In genomic region chr14:90263748-90264449, GRCh38 we compare ENCODE assay signal across 16 cellular contexts. TPM values are rescaled to one million over a fixed set of nuclear protein-coding genes. Genes with fewer than 3 reads are reported as not detected.
DNase-seq lines count a peak whose midpoint lies in the region; ATAC-seq and TF ChIP-seq lines count a peak whose summit lies in the region.
"Had no signal": no experiment of that assay in that cellular context is flagged by ENCODE, and none has a peak within 500 bp of the region (broad histone marks: within the 10 kb centered on the region; RNA-seq: fewer than 3 reads in every experiment).

No MANE protein-coding gene starts in this region.

- H3K4me1 ChIP-seq in esophagus muscularis mucosa (peaks cover 2 to 4% (median 2%) of the 10 kb centered on the region in 4 donors), tibial nerve (peaks cover 0 to 1% (median 0%) of the 10 kb centered on the region in 4 donors)
- H3K4me1 ChIP-seq: HAP-1, parathyroid adenoma had no signal

- no peak overlapping the region for H3K27ac ChIP-seq in esophagus muscularis mucosa (replicated peaks in 1 of 4)
- H3K27ac ChIP-seq in tibial nerve = no peak overlapping the region
- H3K27ac ChIP-seq: parathyroid adenoma, transverse colon had no signal

- H3K27me3 Mint-ChIP-seq in activated CD8-positive, alpha-beta memory T cell treated with anti-CD3 and anti-CD28 coated beads, Interleukin-2, amount 10 ng/mL, durations not matched to agents 7 days and 5 days = no peaks in the 10 kb centered on the region
- no peaks in the 10 kb centered on the region for H3K27me3 Mint-ChIP-seq in memory B cell

- H3K4me1 Mint-ChIP-seq in activated CD8-positive, alpha-beta memory T cell treated with anti-CD3 and anti-CD28 coated beads, Interleukin-2, amount 10 ng/mL, durations not matched to agents 7 days and 5 days = peaks cover 23% of the 10 kb centered on the region
- peaks cover 2% of the 10 kb centered on the region for H3K4me1 Mint-ChIP-seq in memory B cell

- TF ChIP-seq CTCF in esophagus muscularis mucosa (IDR thresholded peaks at IDR 0.05) = no peak
- no peak for TF ChIP-seq CTCF in tibial nerve (IDR thresholded peaks at IDR 0.05)

- no peaks in the 10 kb centered on the region for H3K9me3 ChIP-seq in esophagus muscularis mucosa
- H3K9me3 ChIP-seq in tibial nerve = no peaks in the 10 kb centered on the region
- H3K9me3 ChIP-seq: HAP-1, MG63, transverse colon had no signal

- TF ChIP-seq EP300 in esophagus muscularis mucosa (IDR thresholded peaks at IDR 0.05) (no peak), tibial nerve (IDR thresholded peaks at IDR 0.05) (no peak)

- H3K36me3 ChIP-seq in esophagus muscularis mucosa (peaks cover 84 to 95% (median 90%) of the 10 kb centered on the region in 4 donors), tibial nerve (peaks cover 2 to 94% (median 20%) of the 10 kb centered on the region in 3 donors)

- CTCF ChIA-PET in activated CD8-positive, alpha-beta memory T cell treated with anti-CD3 and anti-CD28 coated beads, Interleukin-2, amount 10 ng/mL, durations not matched to agents 7 days and 5 days (lab: Charles Lee) = interaction anchor here (1.3 kb wide), 1 partner anchor 12 kb away, joined by 3 read pairs; no protein-coding TSS in a partner anchor

- DNase-seq in activated CD8-positive, alpha-beta memory T cell treated with anti-CD3 and anti-CD28 coated beads, Interleukin-2, amount 10 ng/mL, durations not matched to agents 7 days and 5 days = peak; percentile 59
- DNase-seq in activated CD8-positive, alpha-beta memory T cell treated with anti-CD3 and anti-CD28 coated beads, Interleukin-2, amount 50 U/mL, for 4 hours = no peak
- no peak for DNase-seq in memory B cell (ENCODE audit: low spot score in 2 of 2)
- DNase-seq in esophagus muscularis mucosa (ENCODE audit: extremely low spot score) = no peak
- no peak for DNase-seq in tibial nerve (ENCODE audit: low spot score in 2 of 2)
- no peak for DNase-seq in hippocampal formation (lab: John Stamatoyannopoulos, UW)
- DNase-seq: ACHN, cerebellar nuclear complex, MG63, NCI-H748 treated with DMSO at 0.1 percent for 48 hours, SW 1271, transverse colon had no signal

- TF ChIP-seq POLR2A in esophagus muscularis mucosa (IDR thresholded peaks at IDR 0.05; ENCODE audit: low read depth) = no peak
- no peak for TF ChIP-seq POLR2A in tibial nerve (IDR thresholded peaks at IDR 0.05)

- H3K27me3 ChIP-seq in esophagus muscularis mucosa (no peaks in the 10 kb centered on the region), tibial nerve (no peaks in the 10 kb centered on the region)
- H3K27me3 ChIP-seq: MG63, transverse colon had no signal

- H3K4me3 ChIP-seq in esophagus muscularis mucosa (no peak overlapping the region), tibial nerve (no peak overlapping the region)
- H3K4me3 ChIP-seq: HAP-1, MG63, transverse colon had no signal

- peak overlapping the region; percentile 79 for H3K27ac Mint-ChIP-seq in activated CD8-positive, alpha-beta memory T cell treated with anti-CD3 and anti-CD28 coated beads, Interleukin-2, amount 10 ng/mL, durations not matched to agents 7 days and 5 days
- peak overlapping the region; percentile 53 for H3K27ac Mint-ChIP-seq in memory B cell

- H3K4me3 Mint-ChIP-seq in activated CD8-positive, alpha-beta memory T cell treated with anti-CD3 and anti-CD28 coated beads, Interleukin-2, amount 10 ng/mL, durations not matched to agents 7 days and 5 days = peak overlapping the region; percentile 8
- no peak overlapping the region for H3K4me3 Mint-ChIP-seq in memory B cell

- no peaks in the 10 kb centered on the region for H3K9me3 Mint-ChIP-seq in activated CD8-positive, alpha-beta memory T cell treated with anti-CD3 and anti-CD28 coated beads, Interleukin-2, amount 10 ng/mL, durations not matched to agents 7 days and 5 days (ENCODE audit: low read depth)
- peaks cover 3% of the 10 kb centered on the region for H3K9me3 Mint-ChIP-seq in memory B cell

- intact Hi-C loops in esophagus muscularis mucosa (cut with DNase I) = no loop called here

- peak; percentile 74 for ATAC-seq in activated CD8-positive, alpha-beta memory T cell treated with anti-CD3 and anti-CD28 coated beads, Interleukin-2, amount 10 ng/mL, durations not matched to agents 7 days and 5 days
- ATAC-seq in GM21786 (IDR thresholded peaks at IDR 0.05; ENCODE audit: unreplicated experiment) = peak; percentile 80
- peak; percentile 91 for ATAC-seq in HG03354 (IDR thresholded peaks at IDR 0.05; ENCODE audit: poor library complexity, severe bottlenecking, unreplicated experiment)
- ATAC-seq in memory B cell (ENCODE audit: low read depth) = no peak

- H3K36me3 Mint-ChIP-seq in activated CD8-positive, alpha-beta memory T cell treated with anti-CD3 and anti-CD28 coated beads, Interleukin-2, amount 10 ng/mL, durations not matched to agents 7 days and 5 days = peaks cover 53% of the 10 kb centered on the region
- peaks cover 33% of the 10 kb centered on the region for H3K36me3 Mint-ChIP-seq in memory B cell

- WGBS in esophagus muscularis mucosa = 77% methylated on average over 8 of the region's 8 CpGs
- 80 to 89% methylated on average over 8 of the region's 8 CpGs for WGBS in tibial nerve, 2 donors

RNA-seq across cellular contexts. Expression of gene PSMC1, which starts 7.5 kb away (rescaled TPM):
- total RNA-seq in activated CD8-positive, alpha-beta memory T cell treated with anti-CD3 and anti-CD28 coated beads, Interleukin-2, amount 10 ng/mL, durations not matched to agents 7 days and 5 days = 100 to 1,000 TPM in 1 of 2 experiments, 10 to 100 TPM in 1; 93.1 to 120 TPM
- 100 to 1,000 TPM in 3 of 4 donors, 10 to 100 TPM in 1; 96.8 to 139 (median 117) TPM for total RNA-seq in esophagus muscularis mucosa
- 100 to 1,000 TPM in 1 of 4 donors, 10 to 100 TPM in 3; 48.9 to 108 (median 76.8) TPM for total RNA-seq in tibial nerve
